In genomic region chr9:35526087-35526801, GRCh38 we compare ENCODE assay signal across 12 cellular contexts. TPM values are rescaled to one million over a fixed set of nuclear protein-coding genes. Genes with fewer than 3 reads are reported as not detected.
A peak's percentile ranks its signal among the peaks of the same experiment; 100 is the strongest.
DNase-seq lines count a peak whose midpoint lies in the region; ATAC-seq and TF ChIP-seq lines count a peak whose summit lies in the region.
"Had no signal": no experiment of that assay in that cellular context is flagged by ENCODE, and none has a peak within 500 bp of the region (broad histone marks: within the 10 kb centered on the region; RNA-seq: fewer than 3 reads in every experiment).

No MANE protein-coding gene starts in this region.

- no peaks in the 10 kb centered on the region for H3K27me3 Mint-ChIP-seq in CD14-positive monocyte (ENCODE audit: low read depth in 3 of 3)
- H3K27me3 Mint-ChIP-seq in osteocyte (ENCODE audit: unreplicated experiment) = no peaks in the 10 kb centered on the region

- H3K36me3 Mint-ChIP-seq in CD14-positive monocyte = peaks cover 0 to 6% of the 10 kb centered on the region in 2 donors
- peaks cover 8% of the 10 kb centered on the region for H3K36me3 Mint-ChIP-seq in osteocyte (ENCODE audit: unreplicated experiment)
- H3K36me3 Mint-ChIP-seq: CD4-positive, alpha-beta memory T cell had no signal

- no peak for DNase-seq in CD14-positive monocyte (ENCODE audit: low spot score)
- peak; percentile 50 for DNase-seq in NOMO-1 treated with dmso at 0.1 percent for 144 hours (lab: John Stamatoyannopoulos, UW; ENCODE audit: unreplicated experiment)
- peak; percentile 32 for DNase-seq in fibroblast of gingiva (ENCODE audit: low read depth)
- no peak for DNase-seq in osteocyte (ENCODE audit: extremely low spot score, unreplicated experiment)
- DNase-seq in NCI-H1048 (lab: John Stamatoyannopoulos, UW) = no peak
- no peak for DNase-seq in activated gamma-delta T cell (lab: John Stamatoyannopoulos, UW)
- DNase-seq in cerebellum (ENCODE audit: low spot score) = no peak
- DNase-seq: CD4-positive, alpha-beta memory T cell; GOT3; NCI-H446; stimulated activated CD4-positive, alpha-beta T cell treated with anti-CD3 and anti-CD28 coated beads, Interleukin-15, amount 100 ng/mL, for 24 hours had no signal

- TF ChIP-seq CTCF in CD14-positive monocyte (IDR thresholded peaks at IDR 0.05) (no peak), osteocyte (IDR thresholded peaks at IDR 0.05) (no peak)

- ATAC-seq in GM19324 (IDR thresholded peaks at IDR 0.05; ENCODE audit: low FRiP score, unreplicated experiment) = no peak

- H3K4me1 Mint-ChIP-seq in CD14-positive monocyte (peaks cover 63% of the 10 kb centered on the region), osteocyte (ENCODE audit: unreplicated experiment) (peaks cover 52% of the 10 kb centered on the region)

- intact Hi-C loops in CD14-positive monocyte (cut with micrococcal nuclease) = no loop called here

- H3K27ac Mint-ChIP-seq in CD14-positive monocyte (peak overlapping the region; percentile 14 to 85 (median 78)), osteocyte (ENCODE audit: unreplicated experiment) (peak overlapping the region; percentile 81)
- H3K27ac Mint-ChIP-seq: CD4-positive, alpha-beta memory T cell had no signal

- H3K4me3 Mint-ChIP-seq in CD14-positive monocyte = peak overlapping the region in 1 of 2 donors; percentile 37
- H3K4me3 Mint-ChIP-seq in osteocyte (ENCODE audit: unreplicated experiment) = no peak overlapping the region
- H3K4me3 Mint-ChIP-seq: CD4-positive, alpha-beta memory T cell had no signal

- H3K9me3 Mint-ChIP-seq in CD14-positive monocyte = no peaks in the 10 kb centered on the region
- no peaks in the 10 kb centered on the region for H3K9me3 Mint-ChIP-seq in osteocyte (ENCODE audit: unreplicated experiment)
- H3K9me3 Mint-ChIP-seq: CD4-positive, alpha-beta memory T cell had no signal

RNA-seq across cellular contexts. Expression of gene RUSC2, which starts 36.3 kb away (rescaled TPM):
- 1 to 10 TPM; 2.2 to 3.7 TPM for polyA plus RNA-seq in CD14-positive monocyte
- total RNA-seq in osteocyte (59.4 and 67.1 TPM in 2 replicates), cerebellum (39.3 TPM)

Comparison
In these comparisons a context has a peak if more than half of its experiments do, and no peak if none do; other contexts are left out.
1. DNase-seq: peak in NOMO-1 treated with dmso at 0.1 percent for 144 hours (single experiment) and fibroblast of gingiva (single experiment); none in CD14-positive monocyte (single experiment), osteocyte (single experiment), NCI-H1048 (single experiment), activated gamma-delta T cell (single experiment) and cerebellum (single experiment).